8 cellular contexts compared by ENCODE assay signal in the genomic region with DNA sequence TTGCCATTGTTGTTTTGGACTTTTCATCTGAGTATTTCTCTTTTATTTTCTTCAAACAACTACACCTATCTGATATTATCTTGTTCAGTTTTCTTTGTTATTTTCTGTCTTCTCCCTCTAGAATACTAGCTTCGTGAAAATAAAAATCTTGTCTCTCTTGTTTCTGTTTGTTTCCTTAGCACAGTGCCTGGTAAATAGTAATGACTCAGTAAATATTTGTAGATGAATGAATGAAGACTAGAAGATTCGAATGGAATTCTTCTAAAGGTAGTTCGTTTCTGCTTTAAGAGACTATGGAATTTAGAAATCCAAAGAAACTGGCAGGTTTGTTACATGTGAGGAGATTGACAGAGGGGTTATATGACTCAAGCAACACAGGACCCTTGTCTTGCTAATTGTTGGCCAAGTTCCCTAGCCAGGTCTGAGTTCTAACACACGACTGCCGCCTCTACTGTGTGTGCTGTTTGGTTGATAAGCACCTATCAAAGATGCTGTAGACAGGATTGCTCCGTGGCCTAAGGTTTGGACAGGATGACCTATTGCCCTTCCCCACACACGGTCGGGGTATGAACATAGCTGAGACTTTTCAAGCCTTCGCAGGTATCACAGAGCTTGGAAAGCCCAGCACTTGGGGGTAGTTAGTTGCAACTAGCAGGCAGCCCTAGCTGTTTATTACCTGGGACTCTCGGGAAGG. TPM values are rescaled to one million over a fixed set of nuclear protein-coding genes. Genes with fewer than 3 reads are reported as not detected.
A peak's percentile ranks its signal among the peaks of the same experiment; 100 is the strongest.
DNase-seq lines count a peak whose midpoint lies in the region; ATAC-seq and TF ChIP-seq lines count a peak whose summit lies in the region.

No MANE protein-coding gene starts in this region.

- H3K36me3 ChIP-seq in Loucy (ENCODE audit: insufficient read depth, low read length) (no peaks in the 10 kb centered on the region), mesodermal cell (ENCODE audit: control insufficient read depth, insufficient read depth, low read length) (peaks cover 13% of the 10 kb centered on the region)

- peak; percentile 1 for ATAC-seq in GM21381 (IDR thresholded peaks at IDR 0.05; ENCODE audit: unreplicated experiment)

- no peak for TF ChIP-seq CTCF in Loucy (conservative IDR thresholded peaks at IDR 0.05; ENCODE audit: low read length)

- peak overlapping the region; percentile 93 for H3K4me2 ChIP-seq in Loucy (ENCODE audit: low read depth, low read length, poor library complexity, severe bottlenecking)

- no peaks in the 10 kb centered on the region for H3K9me3 ChIP-seq in Loucy (ENCODE audit: insufficient read depth, low read depth, low read length)
- H3K9me3 ChIP-seq in mesodermal cell (ENCODE audit: control insufficient read depth, low read length) = no peaks in the 10 kb centered on the region

- WGBS in mesodermal cell (ENCODE audit: insufficient coverage in 2 of 2), 2 experiments = 21 to 26% methylated on average over 6 of the region's 10 CpGs

- peak overlapping the region; percentile 97 for H2AFZ ChIP-seq in Loucy (ENCODE audit: low read length)

- H3K4me1 ChIP-seq in Loucy (ENCODE audit: insufficient read depth, low read length, poor library complexity, severe bottlenecking) (peaks cover 32% of the 10 kb centered on the region), mesodermal cell (ENCODE audit: control insufficient read depth, insufficient read depth, low read length, poor library complexity, severe bottlenecking) (peaks cover 8% of the 10 kb centered on the region)

- H3K9ac ChIP-seq in Loucy (ENCODE audit: low read depth, low read length, poor library complexity, severe bottlenecking) = peak overlapping the region; percentile 87

- no peaks in the 10 kb centered on the region for H4K20me1 ChIP-seq in Loucy (ENCODE audit: insufficient read depth, low read length, poor library complexity, severe bottlenecking)

- H3K4me3 ChIP-seq in Loucy (ENCODE audit: low read length, poor library complexity, severe bottlenecking) (peak overlapping the region; percentile 94), mesodermal cell (ENCODE audit: extremely low read depth, insufficient read depth, low read length, poor library complexity, severe bottlenecking) (peak overlapping the region; percentile 98)

- no peaks in the 10 kb centered on the region for H3K9me2 ChIP-seq in Loucy (replicated peaks; ENCODE audit: low read depth, low read length)

- DNase-seq in DMS53 (lab: John Stamatoyannopoulos, UW) (peak; percentile 91), cerebellar cortex (ENCODE audit: low spot score) (peak; percentile 62), ureter (ENCODE audit: low spot score) (no peak), NCI-H2107 (lab: John Stamatoyannopoulos, UW) (no peak)
- DNase-seq in activated effector memory CD4-positive, alpha-beta T cell treated with Interleukin-2 at 50 U/mL for 16 hours = no peak

- no peaks in the 10 kb centered on the region for H3K27me3 ChIP-seq in Loucy (ENCODE audit: insufficient read depth, low read length, poor library complexity, severe bottlenecking)

- H3K27ac ChIP-seq in mesodermal cell (ENCODE audit: low read depth, low read length, severe bottlenecking) = peak overlapping the region; percentile 91

- peaks cover 40% of the 10 kb centered on the region for H3K79me2 ChIP-seq in Loucy (ENCODE audit: insufficient read depth, low read length)

- no peaks in the 10 kb centered on the region for H3F3A ChIP-seq in Loucy (ENCODE audit: low read depth)

RNA-seq across cellular contexts. Expression of a gene that starts 0.8 kb away (rescaled TPM):
- polyA plus RNA-seq in mesodermal cell (2013, experiment 1 of 2) = 49.2 TPM
- 58.8 TPM for polyA plus RNA-seq in mesodermal cell (2013, experiment 2 of 2)
- total RNA-seq in ureter = 25.5 TPM

Comparison
In these comparisons a context has a peak if more than half of its experiments do, and no peak if none do; other contexts are left out.
1. DNase-seq: peak in DMS53 (single experiment) and cerebellar cortex (single experiment); none in ureter (single experiment), activated effector memory CD4-positive, alpha-beta T cell treated with Interleukin-2 at 50 U/mL for 16 hours (single experiment) and NCI-H2107 (single experiment).